Comparison of ENCODE assay signal across 8 cellular contexts in genomic region chr15:77876107-77876820, GRCh38.
A peak's percentile ranks its signal among the peaks of the same experiment; 100 is the strongest.
DNase-seq lines count a peak whose midpoint lies in the region; ATAC-seq, FAIRE-seq and TF ChIP-seq lines count a peak whose summit lies in the region.
"Not testable (repeated sequence)": the region's sequence is repeated elsewhere in the genome, so short reads cannot be mapped to it uniquely, and the experiment has no call there.

No MANE protein-coding gene starts in this region.

- not testable (repeated sequence) for H3K36me3 ChIP-seq in MG63; kidney (ENCODE audit: control insufficient read depth in 1 of 2, insufficient read depth in 2 of 2, low read length in 2 of 2); lower lobe of right lung; stomach

- not testable (repeated sequence) for H3K4me3 ChIP-seq in MG63; kidney (ENCODE audit: low read length in 2 of 2); lower lobe of right lung; stomach

- not testable (repeated sequence) for H3K36me3 Mint-ChIP-seq in MCF 10A (ENCODE audit: insufficient read depth, unreplicated experiment)

- DNase-seq in MG63 (peak; percentile 86), kidney (peak; percentile 40)
- not testable (repeated sequence) for DNase-seq in MCF 10A (ENCODE audit: unreplicated experiment); Right ventricle myocardium superior; lower lobe of right lung; omental fat pad (ENCODE audit: low spot score); stomach; urothelium cell line (ENCODE audit: low spot score)

- H3K9me3 ChIP-seq in MG63; kidney (ENCODE audit: control insufficient read depth in 1 of 2, low read length in 2 of 2); lower lobe of right lung; stomach: not testable (repeated sequence)

- not testable (repeated sequence) for FAIRE-seq in kidney (lab: Jason Lieb, UNC)
- FAIRE-seq in urothelium cell line (lab: Jason Lieb, UNC) = peak; percentile 56

- 25 to 58% (median 37%) methylated on average over 2 to 3 of the region's 9 CpGs for WGBS in stomach, 5 donors

- peak; percentile 57 for ATAC-seq in Right ventricle myocardium superior (ENCODE audit: poor library complexity)
- ATAC-seq in lower lobe of right lung = peak; percentile 73 to 76
- ATAC-seq in omental fat pad (ENCODE audit: low FRiP score) = peak; percentile 46

- not testable (repeated sequence) for H3K27me3 ChIP-seq in MG63; lower lobe of right lung (ENCODE audit: low read depth); stomach

- not testable (repeated sequence) for TF ChIP-seq CTCF in MCF 10A (IDR thresholded peaks at IDR 0.05; ENCODE audit: unreplicated experiment); kidney (IDR thresholded peaks at IDR 0.05; ENCODE audit: borderline replicate concordance, extremely low read depth, insufficient read depth); lower lobe of right lung (IDR thresholded peaks at IDR 0.05); omental fat pad (IDR thresholded peaks at IDR 0.05); stomach (IDR thresholded peaks at IDR 0.05)

- POLR2A ChIA-PET in MCF 10A (lab: Yijun Ruan, JAX) = interaction anchor here (0.6 kb wide), 1 partner anchor 8 kb away, joined by 7 read pairs; no protein-coding TSS in a partner anchor

- H3K9ac ChIP-seq in kidney (ENCODE audit: low read length in 2 of 2) = not testable (repeated sequence)

- CTCF ChIA-PET in MCF 10A (lab: Yijun Ruan, JAX) = interaction anchor here (0.6 to 1.6 kb wide), 4 partner anchors 19 to 243 kb away, joined by 3 to 7 read pairs (median 6); partner anchors contain the start of gene LINGO1

- H3K4me1 ChIP-seq in kidney (ENCODE audit: control insufficient read depth in 1 of 2, insufficient read depth in 1 of 2, low read depth in 1 of 2, low read length in 2 of 2); lower lobe of right lung: not testable (repeated sequence)
- H3K4me1 ChIP-seq in stomach = peaks cover 0 to 14% (median 4%) of the 10 kb centered on the region in 4 donors

- intact Hi-C loops in MCF 10A (cut with micrococcal nuclease) = loop anchor here (5.0 kb wide), 1 partner anchor 224 kb away; no protein-coding TSS in a partner anchor
- intact Hi-C loops in Right ventricle myocardium superior (cut with DNase I); kidney (cut with DNase I); lower lobe of right lung (cut with DNase I); stomach (cut with DNase I; ENCODE audit: low total_unique reads): not testable (repeated sequence)

- not testable (repeated sequence) for BruUV-seq in MCF 10A (replicated peaks; lab: Mats Ljungman, UMichigan)

- TF ChIP-seq POLR2A in stomach (IDR thresholded peaks at IDR 0.05) = not testable (repeated sequence)

- not testable (repeated sequence) for H3K27me3 Mint-ChIP-seq in MCF 10A (ENCODE audit: insufficient read depth, unreplicated experiment)

- not testable (repeated sequence) for H3K9me3 Mint-ChIP-seq in MCF 10A (ENCODE audit: unreplicated experiment)

- peak overlapping the region; percentile 69 for H3K27ac Mint-ChIP-seq in MCF 10A (ENCODE audit: low read depth, unreplicated experiment)

- TF ChIP-seq EP300 in stomach (IDR thresholded peaks at IDR 0.05) = not testable (repeated sequence)

- not testable (repeated sequence) for H3K4me3 Mint-ChIP-seq in MCF 10A (ENCODE audit: unreplicated experiment)

- H3K27ac ChIP-seq in kidney (ENCODE audit: low read depth in 2 of 2, low read length in 2 of 2); lower lobe of right lung: not testable (repeated sequence)
- peak overlapping the region in 3 of 5 donors; percentile 53 to 62 (median 59) for H3K27ac ChIP-seq in stomach

- H3K4me1 Mint-ChIP-seq in MCF 10A (ENCODE audit: insufficient read depth, unreplicated experiment) = not testable (repeated sequence)
